In genomic region chr9:88420227-88420626, GRCh38 we compare ENCODE assay signal across 1 cellular context.
TF ChIP-seq lines count a peak whose summit lies in the region.

No MANE protein-coding gene starts in this region.

TF ChIP-seq in HepG2, 621 proteins besides CTCF, POLR2A, EP300 and RAD21:
- no peak for TF ChIP-seq THYN1 (CRISPR knock-in tag; IDR thresholded peaks at IDR 0.05; ENCODE audit: borderline replicate concordance, low read depth)
- TF ChIP-seq ELF1 (CRISPR knock-in tag; IDR thresholded peaks at IDR 0.05), result no peak
- no peak for TF ChIP-seq ZFP36L1 (CRISPR knock-in tag; IDR thresholded peaks at IDR 0.05)
TF ChIP-seq in HepG2: peak in this region for 0.
